In genomic region chr3:16059081-16059537, GRCh38 we compare ENCODE assay signal across 1 cellular context.
TF ChIP-seq lines count a peak whose summit lies in the region.

No MANE protein-coding gene starts in this region.

TF ChIP-seq in K562, 482 proteins besides CTCF, POLR2A, EP300 and RAD21 (continued from another document):
- no peak for TF ChIP-seq ZBTB49 (CRISPR knock-in tag; IDR thresholded peaks at IDR 0.05; ENCODE audit: borderline replicate concordance)
- TF ChIP-seq HCFC1 (IDR thresholded peaks at IDR 0.05; ENCODE audit: low read depth, low read length) = peak; percentile 45; the same call in 1 of the 2 replicates
- no peak for TF ChIP-seq IRF2 (CRISPR knock-in tag; IDR thresholded peaks at IDR 0.05)
- no peak for TF ChIP-seq JUNB (CRISPR knock-in tag; conservative IDR thresholded peaks at IDR 0.05)
- TF ChIP-seq ZNF24 (IDR thresholded peaks at IDR 0.05) = no peak
- TF ChIP-seq GABPA (tag; conservative IDR thresholded peaks at IDR 0.05; ENCODE audit: low read depth) = no peak
- no peak for TF ChIP-seq DIDO1 (tag; IDR thresholded peaks at IDR 0.05; ENCODE audit: low read depth)
- TF ChIP-seq ZNF143 (CRISPR knock-in tag; IDR thresholded peaks at IDR 0.05) = peak; percentile 52; the same call in 1 of the 2 replicates
